ENCODE assay signal across 10 cellular contexts in genomic region chr7:100367676-100368613, GRCh38. TPM values are rescaled to one million over a fixed set of nuclear protein-coding genes. Genes with fewer than 3 reads are reported as not detected.
A peak's percentile ranks its signal among the peaks of the same experiment; 100 is the strongest.
DNase-seq lines count a peak whose midpoint lies in the region; ATAC-seq and TF ChIP-seq lines count a peak whose summit lies in the region.
"Had no signal": no experiment of that assay in that cellular context is flagged by ENCODE, and none has a peak within 500 bp of the region (broad histone marks: within the 10 kb centered on the region; RNA-seq: fewer than 3 reads in every experiment).

No MANE protein-coding gene starts in this region.

- peak; percentile 64 for DNase-seq in CD1c-positive myeloid dendritic cell (ENCODE audit: extremely low spot score)
- peak; percentile 57 for DNase-seq in KBM-7
- no peak for DNase-seq in natural killer cell
- no peak for DNase-seq in NCI-H146 (lab: John Stamatoyannopoulos, UW)
- no peak for DNase-seq in LoVo (ENCODE audit: low spot score)
- no peak for DNase-seq in 8988T

- TF ChIP-seq CTCF in brain (conservative IDR thresholded peaks at IDR 0.05) (no peak), natural killer cell (IDR thresholded peaks at IDR 0.05) (no peak)

- peaks cover 12% of the 10 kb centered on the region for H3K4me1 Mint-ChIP-seq in brain
- H3K4me1 Mint-ChIP-seq in natural killer cell: peaks cover 58 to 75% of the 10 kb centered on the region in 2 donors

- H3K27ac Mint-ChIP-seq in brain (peak overlapping the region in 3 of 5 experiments; percentile 75 to 87 (median 78)), natural killer cell (peak overlapping the region; percentile 96)
- H3K27ac Mint-ChIP-seq: activated T-helper 2 cell treated with anti-CD3 and anti-CD28 coated beads, Interferon-gamma antibody, Interleukin-2, Interleukin-4, amounts not matched to agents 10 μg/mL and 5 μg/mL and 100 μg/mL, durations not matched to agents 14 hours and 24 hours and 36 hours had no signal

- intact Hi-C loops in natural killer cell (cut with micrococcal nuclease): loop anchor here (2.0 to 5.0 kb wide), 3 partner anchors 15 to 61 kb away; partner anchors contain the start of genes MEPCE and ZCWPW1

- ATAC-seq in natural killer cell (no peak), HG02870 (IDR thresholded peaks at IDR 0.05; ENCODE audit: unreplicated experiment) (no peak)

- H3K9me3 Mint-ChIP-seq in brain (no peaks in the 10 kb centered on the region), natural killer cell (no peaks in the 10 kb centered on the region)
- H3K9me3 Mint-ChIP-seq: activated T-helper 2 cell treated with anti-CD3 and anti-CD28 coated beads, Interferon-gamma antibody, Interleukin-2, Interleukin-4, amounts not matched to agents 10 μg/mL and 5 μg/mL and 100 μg/mL, durations not matched to agents 14 hours and 24 hours and 36 hours; CD8-positive, alpha-beta T cell had no signal

- no peak overlapping the region for H3K4me3 Mint-ChIP-seq in brain
- H3K4me3 Mint-ChIP-seq in natural killer cell: peak overlapping the region; percentile 81

- H3K27me3 Mint-ChIP-seq in brain: no peaks in the 10 kb centered on the region
- H3K27me3 Mint-ChIP-seq in natural killer cell (ENCODE audit: low read depth in 2 of 2): no peaks in the 10 kb centered on the region

- in situ Hi-C loops in KBM-7 (cut with MboI; ENCODE audit: low pct_unique_long_range_greater_than_20kb, low sequenced_read_pairs): no loop called here

- H3K36me3 Mint-ChIP-seq in brain: peaks cover 42% of the 10 kb centered on the region
- H3K36me3 Mint-ChIP-seq in natural killer cell: peaks cover 12% of the 10 kb centered on the region

RNA-seq across cellular contexts. Expression of gene PILRA, which starts 5.3 kb away (rescaled TPM):
- polyA plus RNA-seq in brain (ENCODE audit: insufficient read depth, low read depth, low replicate concordance): 3.8 TPM
- 10 to 100 TPM; 18.8 to 38.8 (median 29.4) TPM for total RNA-seq in natural killer cell

RNA-seq across cellular contexts. Expression of gene PILRB, which starts 10.0 kb away (rescaled TPM):
- 6.1 TPM for polyA plus RNA-seq in brain (ENCODE audit: insufficient read depth, low read depth, low replicate concordance)
- total RNA-seq in natural killer cell: 100 to 1,000 TPM; 143 to 206 (median 157) TPM

Comparison
In these comparisons a context has a peak if more than half of its experiments do, and no peak if none do; other contexts are left out.
1. DNase-seq: peak in CD1c-positive myeloid dendritic cell (single experiment) and KBM-7 (single experiment); none in natural killer cell (single experiment), NCI-H146 (single experiment), LoVo (single experiment) and 8988T (single experiment).